ENCODE assay signal across 8 cellular contexts in genomic region chr20:62156592-62157386, GRCh38. TPM values are rescaled to one million over a fixed set of nuclear protein-coding genes. Genes with fewer than 3 reads are reported as not detected.
DNase-seq lines count a peak whose midpoint lies in the region; ATAC-seq lines count a peak whose summit lies in the region.

No MANE protein-coding gene starts in this region.

- H3K9me3 Mint-ChIP-seq in effector memory CD8-positive, alpha-beta T cell, result no peaks in the 10 kb centered on the region

- H3K4me3 Mint-ChIP-seq in effector memory CD8-positive, alpha-beta T cell, result no peak overlapping the region

- peak; percentile 86 for ATAC-seq in effector memory CD8-positive, alpha-beta T cell (replicated peaks)
- peak; percentile 67 for ATAC-seq in stimulated activated naive CD8-positive, alpha-beta T cell treated with anti-CD3 and anti-CD28 coated beads, Interleukin-15, Interleukin-2, amounts not matched to agents 100 U/mL and 50 U/mL, for 24 hours
- ATAC-seq in HG02642 (IDR thresholded peaks at IDR 0.05; ENCODE audit: poor library complexity, unreplicated experiment), result no peak

- DNase-seq in NOMO-1 treated with DMSO at 0.1 percent for 48 hours (lab: John Stamatoyannopoulos, UW; ENCODE audit: unreplicated experiment) (peak; percentile 5), NOMO-1 treated with dmso at 0.1 percent for 144 hours (lab: John Stamatoyannopoulos, UW; ENCODE audit: unreplicated experiment) (no peak), NAMALWA (ENCODE audit: low spot score) (peak; percentile 83), mucosa of gallbladder (ENCODE audit: low spot score) (peak; percentile 46)
- peak; percentile 79 to 82 for DNase-seq in activated CD4-positive, alpha-beta T cell treated with anti-CD3 and anti-CD28 coated beads, Interleukin-2, amount 50 U/mL, for 48 hours
- DNase-seq in effector memory CD8-positive, alpha-beta T cell, result peak; percentile 71 to 73 (median 72)
- peak; percentile 82 for DNase-seq in stimulated activated naive CD8-positive, alpha-beta T cell treated with anti-CD3 and anti-CD28 coated beads, Interleukin-15, Interleukin-2, amounts not matched to agents 100 U/mL and 50 U/mL, for 24 hours

- peaks cover 15 to 28% of the 10 kb centered on the region in 2 donors for H3K4me1 Mint-ChIP-seq in effector memory CD8-positive, alpha-beta T cell (ENCODE audit: low read depth in 2 of 2)

- no peaks in the 10 kb centered on the region for H3K27me3 Mint-ChIP-seq in effector memory CD8-positive, alpha-beta T cell

- peak overlapping the region in 1 of 2 donors; percentile 63 for H3K27ac Mint-ChIP-seq in effector memory CD8-positive, alpha-beta T cell

- peaks cover 58% of the 10 kb centered on the region for H3K36me3 Mint-ChIP-seq in effector memory CD8-positive, alpha-beta T cell (ENCODE audit: insufficient read depth)

RNA-seq across cellular contexts. Expression of gene SS18L1, which starts 13.2 kb away (rescaled TPM):
- 14.2 TPM for total RNA-seq in mucosa of gallbladder

RNA-seq across cellular contexts. Expression of gene PSMA7, which starts 13.6 kb away (rescaled TPM):
- total RNA-seq in mucosa of gallbladder, result 189 TPM

RNA-seq across cellular contexts. Expression of gene MTG2, which starts 26.0 kb away (rescaled TPM):
- 38.0 TPM for total RNA-seq in mucosa of gallbladder

RNA-seq across cellular contexts. Expression of gene LSM14B, which starts 34.5 kb away (rescaled TPM):
- total RNA-seq in mucosa of gallbladder, result 48.3 TPM
